8 cellular contexts compared by ENCODE assay signal in genomic region chr6:109095036-109095820, GRCh38. TPM values are rescaled to one million over a fixed set of nuclear protein-coding genes. Genes with fewer than 3 reads are reported as not detected.
A peak's percentile ranks its signal among the peaks of the same experiment; 100 is the strongest.
DNase-seq lines count a peak whose midpoint lies in the region; ATAC-seq and TF ChIP-seq lines count a peak whose summit lies in the region.

CEP57L1 (plus strand) TSS chr6:109095507; CDS start chr6:109145222, 49,715 bp downstream.

- no peaks in the 10 kb centered on the region for H3K27me3 ChIP-seq in left lung

- H3K36me3 ChIP-seq in left lung = no peaks in the 10 kb centered on the region

- ATAC-seq in GM19372 (IDR thresholded peaks at IDR 0.05; ENCODE audit: low read depth, unreplicated experiment) (peak; percentile 73), HG03558 (IDR thresholded peaks at IDR 0.05; ENCODE audit: extremely low read depth, unreplicated experiment) (peak; percentile 56), left lung (peak; percentile 79)

- peak within 1 kb of the TSS; percentile 69 to 70 for H3K4me3 ChIP-seq in left lung

- no peaks in the 10 kb centered on the region for H3K9me3 ChIP-seq in left lung

- peaks cover 0 to 49% of the 10 kb centered on the region in 2 donors for H3K4me1 ChIP-seq in left lung

- peak within 1 kb of the TSS; percentile 94 to 99 for H3K4me3 Mint-ChIP-seq in CD14-positive monocyte

- TF ChIP-seq CTCF in CD14-positive monocyte (IDR thresholded peaks at IDR 0.05) (no peak), left lung (IDR thresholded peaks at IDR 0.05) (no peak)

- peaks cover 2 to 5% of the 10 kb centered on the region in 2 donors for H3K36me3 Mint-ChIP-seq in CD14-positive monocyte

- intact Hi-C loops in CD14-positive monocyte (cut with micrococcal nuclease) = loop anchor here (5.0 to 10.0 kb wide), 5 partner anchors 277 to 1130 kb away; partner anchors contain the start of genes AK9 (in 1 of the 2), CD164 (in 1 of the 2), FIG4 (in 1 of the 2) and MICAL1 (in 1 of the 2)
- intact Hi-C loops in left lung (cut with DNase I) = no loop called here

- peak; percentile 92 for DNase-seq in CD14-positive monocyte (ENCODE audit: low spot score)
- DNase-seq in NCI-H82 (lab: John Stamatoyannopoulos, UW) = peak; percentile 99
- peak; percentile 95 to 97 for DNase-seq in activated CD4-positive, alpha-beta T cell treated with anti-CD3 and anti-CD28 coated beads, Interleukin-2, amount 50 U/mL, for 48 hours
- DNase-seq in dermis blood vessel endothelial cell = peak; percentile 99
- DNase-seq in left lung = peak; percentile 96 to 98
- DNase-seq in stimulated activated CD4-positive, alpha-beta T cell treated with anti-CD3 and anti-CD28 coated beads, Interleukin-2, amount 100 ng/mL, for 48 hours = peak; percentile 88 to 93

- peaks cover 0 to 5% (median 0%) of the 10 kb centered on the region in 3 donors for H3K27me3 Mint-ChIP-seq in CD14-positive monocyte (ENCODE audit: low read depth in 3 of 3)

- peak within 1 kb of the TSS; percentile 97 to 99 for H3K27ac ChIP-seq in left lung

- H3K27ac Mint-ChIP-seq in CD14-positive monocyte = peak within 1 kb of the TSS; percentile 99 to 100 (median 99)

- H3K4me1 Mint-ChIP-seq in CD14-positive monocyte = peaks cover 46% of the 10 kb centered on the region

- no peaks in the 10 kb centered on the region for H3K9me3 Mint-ChIP-seq in CD14-positive monocyte

RNA-seq across cellular contexts. Expression of gene CEP57L1, which starts in this region (rescaled TPM):
- polyA plus RNA-seq in CD14-positive monocyte = 1 to 10 TPM; 3.9 to 5.2 TPM
- total RNA-seq in dermis blood vessel endothelial cell = 17.9 and 24.9 TPM in 2 replicates
- total RNA-seq in left lung = 10 to 100 TPM; 11.3 to 12.6 TPM

Comparison
In these comparisons a context has a peak if more than half of its experiments do, and no peak if none do; other contexts are left out.
1. Peak in every context shown above with its lines: DNase-seq, ATAC-seq, H3K4me3 ChIP-seq and H3K27ac ChIP-seq.
2. intact Hi-C loops: an anchor here in CD14-positive monocyte (5.0 to 10.0 kb wide); none called in left lung.